Comparison of ENCODE assay signal across 8 cellular contexts in genomic region chr1:212315907-212316306, GRCh38. TPM values are rescaled to one million over a fixed set of nuclear protein-coding genes. Genes with fewer than 3 reads are reported as not detected.
DNase-seq lines count a peak whose midpoint lies in the region; ATAC-seq and TF ChIP-seq lines count a peak whose summit lies in the region.

No MANE protein-coding gene starts in this region.

- no peak overlapping the region for H3K4me2 ChIP-seq in DND-41 (ENCODE audit: insufficient read depth, low read length)

- H3K4me3 Mint-ChIP-seq in activated naive CD8-positive, alpha-beta T cell = peak overlapping the region; percentile 17

- H3K27ac Mint-ChIP-seq in activated naive CD8-positive, alpha-beta T cell = peak overlapping the region; percentile 56

- no peaks in the 10 kb centered on the region for H3K27me3 Mint-ChIP-seq in activated naive CD8-positive, alpha-beta T cell

- H3K4me3 ChIP-seq in DND-41 (ENCODE audit: low read depth in 1 of 2, low read length in 2 of 2) = no peak overlapping the region
- H3K4me3 ChIP-seq in sigmoid colon = no peak overlapping the region

- peaks cover 45% of the 10 kb centered on the region for H3K4me1 Mint-ChIP-seq in activated naive CD8-positive, alpha-beta T cell (ENCODE audit: low read depth)

- TF ChIP-seq POLR2A in sigmoid colon (IDR thresholded peaks at IDR 0.05) = no peak

- H3K27ac ChIP-seq in DND-41 (ENCODE audit: low read length) (no peak overlapping the region), sigmoid colon (no peak overlapping the region)

- peaks cover 80% of the 10 kb centered on the region for H3K79me2 ChIP-seq in DND-41 (ENCODE audit: insufficient read depth, low read length)

- TF ChIP-seq EP300 in sigmoid colon (IDR thresholded peaks at IDR 0.05) = no peak

- H3K36me3 ChIP-seq in DND-41 (ENCODE audit: insufficient read depth, low read length) (peaks cover 8% of the 10 kb centered on the region; the same call in 1 of the 2 replicates), sigmoid colon (no peaks in the 10 kb centered on the region)

- TF ChIP-seq CTCF in DND-41 (IDR thresholded peaks at IDR 0.05; ENCODE audit: borderline replicate concordance, extremely low read depth, low read length, poor library complexity, severe bottlenecking) = peak; percentile 39
- no peak for TF ChIP-seq CTCF in sigmoid colon (IDR thresholded peaks at IDR 0.05)

- H3K9me3 ChIP-seq in DND-41 (ENCODE audit: insufficient read depth, low read length, severe bottlenecking) (no peaks in the 10 kb centered on the region), sigmoid colon (no peaks in the 10 kb centered on the region)

- peaks cover under 1% of the 10 kb centered on the region; the same call in 1 of the 2 replicates for H4K20me1 ChIP-seq in DND-41 (ENCODE audit: insufficient read depth, low read length)

- H3K27me3 ChIP-seq in DND-41 (ENCODE audit: insufficient read depth, low read length, poor library complexity) (no peaks in the 10 kb centered on the region), sigmoid colon (no peaks in the 10 kb centered on the region)

- H2AFZ ChIP-seq in DND-41 (ENCODE audit: low read depth, low read length) = no peak overlapping the region

- H3K9ac ChIP-seq in DND-41 (ENCODE audit: low read depth, low read length) = no peak overlapping the region

- H3K4me1 ChIP-seq in DND-41 (ENCODE audit: insufficient read depth, low read length) (no peaks in the 10 kb centered on the region), sigmoid colon (peaks cover 0 to 10% (median 0%) of the 10 kb centered on the region in 4 donors)

- H3K9me3 Mint-ChIP-seq in activated naive CD8-positive, alpha-beta T cell (ENCODE audit: low read depth) = no peaks in the 10 kb centered on the region

- 0 out of 3 replicates have a peak, but pooled peaks have one; percentile 37 for ATAC-seq in DND-41 (ENCODE audit: insufficient read depth, low read depth)
- ATAC-seq in HG03521 (IDR thresholded peaks at IDR 0.05; ENCODE audit: unreplicated experiment) = no peak
- ATAC-seq in HG03097 (IDR thresholded peaks at IDR 0.05; ENCODE audit: low FRiP score, unreplicated experiment) = no peak

- H3K36me3 Mint-ChIP-seq in activated naive CD8-positive, alpha-beta T cell = peaks cover 10% of the 10 kb centered on the region

- no peak for DNase-seq in DND-41
- peak; percentile 58 for DNase-seq in HT-29 (ENCODE audit: low spot score)
- peak; percentile 9 for DNase-seq in left kidney (ENCODE audit: low read depth, low spot score)
- DNase-seq in NK-92 (lab: John Stamatoyannopoulos, UW; ENCODE audit: unreplicated experiment) = no peak
- no peak for DNase-seq in sigmoid colon

- intact Hi-C loops in sigmoid colon (cut with DNase I) = no loop called here

RNA-seq across cellular contexts. Expression of gene PPP2R5A, which starts 30.7 kb away (rescaled TPM):
- 36.1 and 42.1 TPM in 2 replicates for total RNA-seq in HT-29 (2014; rRNA removed; shearing (Covaris generic))
- total RNA-seq in sigmoid colon = 10 to 100 TPM; 25.9 to 47.1 (median 31.4) TPM
- 10 to 100 TPM; 46.2 to 62.7 (median 50.4) TPM for polyA plus RNA-seq in sigmoid colon

Comparison
In these comparisons a context has a peak if more than half of its experiments do, and no peak if none do; other contexts are left out.
1. DNase-seq: peak in HT-29 (single experiment) and left kidney (single experiment); none in DND-41 (single experiment), NK-92 (single experiment) and sigmoid colon (single experiment).